Comparison of ENCODE assay signal across 11 cellular contexts in the genomic region with DNA sequence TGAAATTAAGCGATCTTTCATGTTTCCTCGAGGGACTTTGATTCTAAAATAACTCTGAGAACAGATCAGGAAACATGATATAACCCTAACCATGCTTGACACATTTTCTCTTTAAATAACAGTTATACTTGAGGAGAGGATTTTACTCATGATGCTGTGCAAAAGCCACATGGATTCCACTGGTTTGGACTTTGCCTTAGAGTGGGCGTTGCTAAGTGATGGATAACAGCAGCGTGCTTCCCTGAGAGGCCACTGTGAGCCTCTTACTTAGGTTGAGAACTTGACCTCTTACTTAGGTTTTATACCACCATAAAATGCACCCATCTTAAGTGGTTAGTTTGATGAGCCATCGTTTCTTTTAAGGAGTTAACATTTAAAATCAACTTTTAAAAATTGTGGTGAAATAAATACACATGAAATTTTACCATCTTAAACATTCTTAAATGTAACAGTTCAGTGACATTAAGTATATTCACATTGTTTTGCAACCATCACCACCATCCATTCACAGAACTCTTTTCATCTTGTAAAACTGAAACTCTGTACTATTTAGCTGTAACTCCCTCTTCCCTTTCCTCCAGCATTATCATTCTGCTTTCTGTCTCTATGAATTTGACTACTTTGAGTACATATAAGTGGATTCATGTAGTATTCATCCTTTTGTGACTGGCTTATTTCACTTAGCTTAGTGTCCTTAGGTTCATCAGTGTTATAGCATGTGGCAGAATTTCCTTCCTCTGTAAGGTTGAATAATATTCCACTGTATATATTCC. TPM values are rescaled to one million over a fixed set of nuclear protein-coding genes. Genes with fewer than 3 reads are reported as not detected.
DNase-seq lines count a peak whose midpoint lies in the region; ATAC-seq, FAIRE-seq and TF ChIP-seq lines count a peak whose summit lies in the region.
"Had no signal": no experiment of that assay in that cellular context is flagged by ENCODE, and none has a peak within 500 bp of the region (broad histone marks: within the 10 kb centered on the region; RNA-seq: fewer than 3 reads in every experiment).

No MANE protein-coding gene starts in this region.

- H3K4me3 ChIP-seq in trophoblast cell (ENCODE audit: low read depth, low read length): no peak overlapping the region
- H3K4me3 ChIP-seq in lower lobe of right lung: no peak overlapping the region
- H3K4me3 ChIP-seq: SJSA1 had no signal

- no peak overlapping the region for H3K4me2 ChIP-seq in trophoblast cell (ENCODE audit: low read length)

- no peak overlapping the region for H3K23ac ChIP-seq in trophoblast cell (ENCODE audit: low read length)

- H3K4ac ChIP-seq in trophoblast cell (ENCODE audit: low read depth, low read length): no peak overlapping the region

- no peaks in the 10 kb centered on the region for H3K79me2 ChIP-seq in trophoblast cell (ENCODE audit: control insufficient read depth, insufficient read depth, low read length, poor library complexity)

- peaks cover 11 to 18% of the 10 kb centered on the region in 2 experiments for H3K4me1 ChIP-seq in trophoblast cell (ENCODE audit: control insufficient read depth in 1 of 2, insufficient read depth in 2 of 2, low read length in 2 of 2)
- peaks cover 59% of the 10 kb centered on the region for H3K4me1 ChIP-seq in lower lobe of right lung

- peak; percentile 44 for FAIRE-seq in GM12892 (lab: Jason Lieb, UNC)

- no peak overlapping the region for H4K12ac ChIP-seq in trophoblast cell (ENCODE audit: low read depth, low read length)

- H2BK5ac ChIP-seq in trophoblast cell (ENCODE audit: low read depth, low read length, poor library complexity): no peak overlapping the region

- H2BK120ac ChIP-seq in trophoblast cell (ENCODE audit: insufficient read depth, low read length, poor library complexity): peak overlapping the region; percentile 49

- H2AK5ac ChIP-seq in trophoblast cell (ENCODE audit: low read length): no peak overlapping the region

- no peaks in the 10 kb centered on the region for H3K36me3 ChIP-seq in trophoblast cell (ENCODE audit: control insufficient read depth in 1 of 2, insufficient read depth in 2 of 2, low read length in 2 of 2)
- H3K36me3 ChIP-seq in lower lobe of right lung: no peaks in the 10 kb centered on the region

- H4K8ac ChIP-seq in trophoblast cell (ENCODE audit: low read depth, low read length): no peak overlapping the region

- no peak overlapping the region for H3K14ac ChIP-seq in trophoblast cell (ENCODE audit: low read length)

- no peak overlapping the region for H3K18ac ChIP-seq in trophoblast cell (ENCODE audit: low read length)

- H3K9me3 ChIP-seq in trophoblast cell (ENCODE audit: insufficient read depth, low read depth, low read length): no peaks in the 10 kb centered on the region
- no peaks in the 10 kb centered on the region for H3K9me3 ChIP-seq in lower lobe of right lung
- H3K9me3 ChIP-seq: SJSA1 had no signal

- POLR2A ChIA-PET in RWPE1 (lab: Yijun Ruan, JAX; ENCODE audit: low non-redundant PET): interaction anchor here (0.6 kb wide), 1 partner anchor 23 kb away, joined by 3 read pairs; no protein-coding TSS in a partner anchor

- H2AFZ ChIP-seq in trophoblast cell (ENCODE audit: insufficient read depth, low read length, poor library complexity): no peak overlapping the region

- intact Hi-C loops in cardiac septum (cut with DNase I): no loop called here
- intact Hi-C loops in lower lobe of right lung (cut with DNase I): no loop called here

- H3K27ac ChIP-seq in caudate nucleus (ENCODE audit: low read depth, low read length) (peak overlapping the region; percentile 33), trophoblast cell (ENCODE audit: low read depth, low read length) (no peak overlapping the region), RWPE1 (no peak overlapping the region), lower lobe of right lung (no peak overlapping the region)
- H3K27ac ChIP-seq: SJSA1 had no signal

- ATAC-seq in HG02610 (IDR thresholded peaks at IDR 0.05; ENCODE audit: unreplicated experiment) (peak; percentile 46), GM18519 (IDR thresholded peaks at IDR 0.05; ENCODE audit: low FRiP score, unreplicated experiment) (no peak), lower lobe of right lung (no peak)

- H4K91ac ChIP-seq in trophoblast cell (ENCODE audit: low read depth, low read length): peak overlapping the region; percentile 53

- CTCF ChIA-PET in RWPE1 (lab: Yijun Ruan, JAX): no interaction called here

- no peak for TF ChIP-seq POLR2A in GM12892 (IDR thresholded peaks at IDR 0.05; ENCODE audit: low read depth, low read length)

- no CpG with 5 or more reads among the region's 5 CpGs for WGBS in trophoblast cell (ENCODE audit: extremely low coverage, insufficient coverage, insufficient read length)

- H3K9ac ChIP-seq in trophoblast cell (ENCODE audit: low read length): no peak overlapping the region

- TF ChIP-seq CTCF in RWPE1 (conservative IDR thresholded peaks at IDR 0.05; ENCODE audit: low read depth) (no peak), lower lobe of right lung (IDR thresholded peaks at IDR 0.05) (no peak)

- peaks cover 15% of the 10 kb centered on the region for H3K79me1 ChIP-seq in trophoblast cell (ENCODE audit: low read length)

- H3K27me3 ChIP-seq in trophoblast cell (ENCODE audit: insufficient read depth, low read length): no peaks in the 10 kb centered on the region
- H3K27me3 ChIP-seq in lower lobe of right lung (ENCODE audit: low read depth): no peaks in the 10 kb centered on the region
- H3K27me3 ChIP-seq: SJSA1 had no signal

- no peak for DNase-seq in GM12892 (ENCODE audit: insufficient read length)
- no peak for DNase-seq in caudate nucleus (lab: John Stamatoyannopoulos, UW)
- DNase-seq in trophoblast cell: peak in 1 of 2 donors; percentile 56
- no peak for DNase-seq in RWPE1 (ENCODE audit: low spot score)
- no peak for DNase-seq in cardiac septum (ENCODE audit: low spot score)
- no peak for DNase-seq in lower lobe of right lung
- DNase-seq: EL, NCI-H446 had no signal

- H2BK12ac ChIP-seq in trophoblast cell (ENCODE audit: low read length): peak overlapping the region; percentile 54

RNA-seq across cellular contexts. Expression of a gene that starts 22.5 kb away (rescaled TPM):
- 82.4 TPM for polyA plus RNA-seq in GM12892 (2012; ENCODE audit: missing spikeins)
- 68.4 and 70.7 TPM in 2 replicates for polyA plus RNA-seq in trophoblast cell (2013)
- total RNA-seq in cardiac septum (39.7 TPM), lower lobe of right lung (173 TPM)
